Comparison of ENCODE assay signal across 1 cellular context in the genomic region with DNA sequence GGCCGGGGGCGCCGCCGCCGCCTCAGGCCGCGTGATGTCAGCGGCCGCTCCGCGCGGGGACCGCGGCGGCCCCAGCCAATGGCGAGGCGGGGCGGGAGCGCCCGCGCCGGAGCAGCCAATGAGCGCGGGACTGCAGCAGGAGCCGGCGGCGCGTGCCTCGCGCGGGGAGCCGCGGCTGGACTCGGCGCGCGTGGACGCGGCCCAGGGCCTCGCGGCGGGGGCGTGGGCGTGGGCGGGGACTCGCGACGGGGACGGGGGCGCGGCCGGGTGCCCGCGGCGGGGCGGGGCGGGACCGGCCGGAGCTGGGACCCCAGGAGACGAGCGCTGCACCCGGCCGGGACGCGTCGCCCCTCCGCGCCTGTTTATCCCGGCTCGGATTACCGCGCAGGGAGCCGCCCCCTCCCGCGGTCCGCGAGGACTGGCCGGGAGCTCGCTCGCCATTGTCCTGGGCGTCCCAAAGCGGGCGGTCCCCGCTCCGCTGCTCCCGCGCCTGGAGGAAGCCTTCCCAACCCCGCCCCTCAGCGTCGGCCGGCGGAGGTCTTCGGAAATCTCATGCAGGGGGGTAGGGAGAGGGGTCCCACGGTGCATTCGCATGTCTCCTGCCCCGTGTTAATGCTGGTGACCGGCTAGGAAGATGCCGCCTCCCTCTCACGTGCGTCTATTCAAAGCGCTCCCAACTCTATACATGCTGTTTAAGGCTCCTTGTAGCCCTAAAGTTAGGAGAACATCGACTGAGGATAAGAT.
TF ChIP-seq lines count a peak whose summit lies in the region.

A gene (minus strand): TSS at position 33 of the 744 bp plus-strand sequence. CDS start 253 bp downstream, outside the sequence.

TF ChIP-seq in K562, 482 proteins besides CTCF, POLR2A, EP300 and RAD21 (continued from another document and continues in another):
- TF ChIP-seq, protein P1, sequence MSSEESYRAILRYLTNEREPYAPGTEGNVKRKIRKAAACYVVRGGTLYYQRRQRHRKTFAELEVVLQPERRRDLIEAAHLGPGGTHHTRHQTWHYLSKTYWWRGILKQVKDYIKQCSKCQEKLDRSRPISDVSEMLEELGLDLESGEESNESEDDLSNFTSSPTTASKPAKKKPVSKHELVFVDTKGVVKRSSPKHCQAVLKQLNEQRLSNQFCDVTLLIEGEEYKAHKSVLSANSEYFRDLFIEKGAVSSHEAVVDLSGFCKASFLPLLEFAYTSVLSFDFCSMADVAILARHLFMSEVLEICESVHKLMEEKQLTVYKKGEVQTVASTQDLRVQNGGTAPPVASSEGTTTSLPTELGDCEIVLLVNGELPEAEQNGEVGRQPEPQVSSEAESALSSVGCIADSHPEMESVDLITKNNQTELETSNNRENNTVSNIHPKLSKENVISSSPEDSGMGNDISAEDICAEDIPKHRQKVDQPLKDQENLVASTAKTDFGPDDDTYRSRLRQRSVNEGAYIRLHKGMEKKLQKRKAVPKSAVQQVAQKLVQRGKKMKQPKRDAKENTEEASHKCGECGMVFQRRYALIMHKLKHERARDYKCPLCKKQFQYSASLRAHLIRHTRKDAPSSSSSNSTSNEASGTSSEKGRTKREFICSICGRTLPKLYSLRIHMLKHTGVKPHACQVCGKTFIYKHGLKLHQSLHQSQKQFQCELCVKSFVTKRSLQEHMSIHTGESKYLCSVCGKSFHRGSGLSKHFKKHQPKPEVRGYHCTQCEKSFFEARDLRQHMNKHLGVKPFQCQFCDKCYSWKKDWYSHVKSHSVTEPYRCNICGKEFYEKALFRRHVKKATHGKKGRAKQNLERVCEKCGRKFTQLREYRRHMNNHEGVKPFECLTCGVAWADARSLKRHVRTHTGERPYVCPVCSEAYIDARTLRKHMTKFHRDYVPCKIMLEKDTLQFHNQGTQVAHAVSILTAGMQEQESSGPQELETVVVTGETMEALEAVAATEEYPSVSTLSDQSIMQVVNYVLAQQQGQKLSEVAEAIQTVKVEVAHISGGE (CRISPR knock-in tag; IDR thresholded peaks at IDR 0.05) = no peak
- TF ChIP-seq MEF2D (tag; conservative IDR thresholded peaks at IDR 0.05; ENCODE audit: low read depth) (no peak), L3MBTL2 (IDR thresholded peaks at IDR 0.05) (peak; percentile 80), ASH1L (IDR thresholded peaks at IDR 0.05; ENCODE audit: borderline replicate concordance, low read depth, partially characterized antibody) (no peak), TGIF2 (CRISPR knock-in tag; IDR thresholded peaks at IDR 0.05) (no peak), SRSF7 (optimal IDR thresholded peaks at IDR 0.05; ENCODE audit: low read depth, low read length) (no peak), MCM7 (IDR thresholded peaks at IDR 0.05) (no peak; a peak in 1 of 4 replicates), ETS2 (tag; IDR thresholded peaks at IDR 0.05; ENCODE audit: borderline replicate concordance, poor library complexity, severe bottlenecking) (no peak), RBM15 (IDR thresholded peaks at IDR 0.05; ENCODE audit: insufficient read depth, low read length) (no peak), CEBPG (CRISPR knock-in tag; IDR thresholded peaks at IDR 0.05) (no peak), CEBPG (tag; conservative IDR thresholded peaks at IDR 0.05 in 1 of 2, IDR thresholded peaks at IDR 0.05 in 1 of 2) (no peak), CHD1 (IDR thresholded peaks at IDR 0.05; ENCODE audit: low read length) (no peak), NRF1 (conservative IDR thresholded peaks at IDR 0.05 in 1 of 2, IDR thresholded peaks at IDR 0.05 in 1 of 2) (peak in 1 of 2 experiments; percentile 43; a peak in 1 of 4 replicates), FOXA3 (CRISPR knock-in tag; conservative IDR thresholded peaks at IDR 0.05 in 1 of 2, IDR thresholded peaks at IDR 0.05 in 1 of 2) (no peak), PHF8 (IDR thresholded peaks at IDR 0.05; ENCODE audit: borderline replicate concordance, low read length) (peak; percentile 78), SREBF2 (CRISPR knock-in tag; IDR thresholded peaks at IDR 0.05) (no peak), NR1H2 (CRISPR knock-in tag; IDR thresholded peaks at IDR 0.05) (0 out of 2 replicates have a peak, but pooled peaks have one; percentile 54), LEF1 (IDR thresholded peaks at IDR 0.05) (no peak), ZNF436 (CRISPR knock-in tag; IDR thresholded peaks at IDR 0.05) (no peak), ELF4 (CRISPR knock-in tag; IDR thresholded peaks at IDR 0.05) (no peak), SMARCA5 (IDR thresholded peaks at IDR 0.05) (no peak), ZNF764 (CRISPR knock-in tag; IDR thresholded peaks at IDR 0.05; ENCODE audit: low read depth) (0 out of 2 replicates have a peak, but pooled peaks have one; percentile 26), NR4A1 (CRISPR knock-in tag; IDR thresholded peaks at IDR 0.05) (no peak), NR4A1 (tag; IDR thresholded peaks at IDR 0.05) (0 out of 2 replicates have a peak, but pooled peaks have one; percentile 39), XRCC4 (IDR thresholded peaks at IDR 0.05; ENCODE audit: extremely low read depth, insufficient read depth, insufficient read length) (no peak), DMBX1 (CRISPR knock-in tag; IDR thresholded peaks at IDR 0.05; ENCODE audit: borderline replicate concordance) (no peak)
- TF ChIP-seq, protein P2, sequence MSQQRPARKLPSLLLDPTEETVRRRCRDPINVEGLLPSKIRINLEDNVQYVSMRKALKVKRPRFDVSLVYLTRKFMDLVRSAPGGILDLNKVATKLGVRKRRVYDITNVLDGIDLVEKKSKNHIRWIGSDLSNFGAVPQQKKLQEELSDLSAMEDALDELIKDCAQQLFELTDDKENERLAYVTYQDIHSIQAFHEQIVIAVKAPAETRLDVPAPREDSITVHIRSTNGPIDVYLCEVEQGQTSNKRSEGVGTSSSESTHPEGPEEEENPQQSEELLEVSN (IDR thresholded peaks at IDR 0.05; ENCODE audit: borderline replicate concordance in 1 of 2, extremely low read depth in 1 of 2, insufficient read depth in 1 of 2, insufficient read length in 1 of 2, low read depth in 1 of 2, low read length in 1 of 2, poor library complexity in 1 of 2, severe bottlenecking in 1 of 2) = peak; percentile 98 to 99
- TF ChIP-seq, protein P3, sequence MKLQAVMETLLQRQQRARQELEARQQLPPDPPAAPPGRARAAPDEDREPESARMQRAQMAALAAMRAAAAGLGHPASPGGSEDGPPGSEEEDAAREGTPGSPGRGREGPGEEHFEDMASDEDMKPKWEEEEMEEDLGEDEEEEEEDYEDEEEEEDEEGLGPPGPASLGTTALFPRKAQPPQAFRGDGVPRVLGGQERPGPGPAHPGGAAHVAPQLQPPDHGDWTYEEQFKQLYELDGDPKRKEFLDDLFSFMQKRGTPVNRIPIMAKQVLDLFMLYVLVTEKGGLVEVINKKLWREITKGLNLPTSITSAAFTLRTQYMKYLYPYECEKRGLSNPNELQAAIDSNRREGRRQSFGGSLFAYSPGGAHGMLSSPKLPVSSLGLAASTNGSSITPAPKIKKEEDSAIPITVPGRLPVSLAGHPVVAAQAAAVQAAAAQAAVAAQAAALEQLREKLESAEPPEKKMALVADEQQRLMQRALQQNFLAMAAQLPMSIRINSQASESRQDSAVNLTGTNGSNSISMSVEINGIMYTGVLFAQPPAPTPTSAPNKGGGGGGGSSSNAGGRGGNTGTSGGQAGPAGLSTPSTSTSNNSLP (IDR thresholded peaks at IDR 0.05; ENCODE audit: borderline replicate concordance, low read depth, low read length) = no peak
- TF ChIP-seq, protein P4, sequence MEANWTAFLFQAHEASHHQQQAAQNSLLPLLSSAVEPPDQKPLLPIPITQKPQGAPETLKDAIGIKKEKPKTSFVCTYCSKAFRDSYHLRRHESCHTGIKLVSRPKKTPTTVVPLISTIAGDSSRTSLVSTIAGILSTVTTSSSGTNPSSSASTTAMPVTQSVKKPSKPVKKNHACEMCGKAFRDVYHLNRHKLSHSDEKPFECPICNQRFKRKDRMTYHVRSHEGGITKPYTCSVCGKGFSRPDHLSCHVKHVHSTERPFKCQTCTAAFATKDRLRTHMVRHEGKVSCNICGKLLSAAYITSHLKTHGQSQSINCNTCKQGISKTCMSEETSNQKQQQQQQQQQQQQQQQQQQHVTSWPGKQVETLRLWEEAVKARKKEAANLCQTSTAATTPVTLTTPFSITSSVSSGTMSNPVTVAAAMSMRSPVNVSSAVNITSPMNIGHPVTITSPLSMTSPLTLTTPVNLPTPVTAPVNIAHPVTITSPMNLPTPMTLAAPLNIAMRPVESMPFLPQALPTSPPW (CRISPR knock-in tag; IDR thresholded peaks at IDR 0.05) = peak; percentile 73
- TF ChIP-seq, protein P5, sequence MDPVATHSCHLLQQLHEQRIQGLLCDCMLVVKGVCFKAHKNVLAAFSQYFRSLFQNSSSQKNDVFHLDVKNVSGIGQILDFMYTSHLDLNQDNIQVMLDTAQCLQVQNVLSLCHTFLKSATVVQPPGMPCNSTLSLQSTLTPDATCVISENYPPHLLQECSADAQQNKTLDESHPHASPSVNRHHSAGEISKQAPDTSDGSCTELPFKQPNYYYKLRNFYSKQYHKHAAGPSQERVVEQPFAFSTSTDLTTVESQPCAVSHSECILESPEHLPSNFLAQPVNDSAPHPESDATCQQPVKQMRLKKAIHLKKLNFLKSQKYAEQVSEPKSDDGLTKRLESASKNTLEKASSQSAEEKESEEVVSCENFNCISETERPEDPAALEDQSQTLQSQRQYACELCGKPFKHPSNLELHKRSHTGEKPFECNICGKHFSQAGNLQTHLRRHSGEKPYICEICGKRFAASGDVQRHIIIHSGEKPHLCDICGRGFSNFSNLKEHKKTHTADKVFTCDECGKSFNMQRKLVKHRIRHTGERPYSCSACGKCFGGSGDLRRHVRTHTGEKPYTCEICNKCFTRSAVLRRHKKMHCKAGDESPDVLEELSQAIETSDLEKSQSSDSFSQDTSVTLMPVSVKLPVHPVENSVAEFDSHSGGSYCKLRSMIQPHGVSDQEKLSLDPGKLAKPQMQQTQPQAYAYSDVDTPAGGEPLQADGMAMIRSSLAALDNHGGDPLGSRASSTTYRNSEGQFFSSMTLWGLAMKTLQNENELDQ (CRISPR knock-in tag; IDR thresholded peaks at IDR 0.05; ENCODE audit: borderline replicate concordance) = no peak
- TF ChIP-seq, protein P6, sequence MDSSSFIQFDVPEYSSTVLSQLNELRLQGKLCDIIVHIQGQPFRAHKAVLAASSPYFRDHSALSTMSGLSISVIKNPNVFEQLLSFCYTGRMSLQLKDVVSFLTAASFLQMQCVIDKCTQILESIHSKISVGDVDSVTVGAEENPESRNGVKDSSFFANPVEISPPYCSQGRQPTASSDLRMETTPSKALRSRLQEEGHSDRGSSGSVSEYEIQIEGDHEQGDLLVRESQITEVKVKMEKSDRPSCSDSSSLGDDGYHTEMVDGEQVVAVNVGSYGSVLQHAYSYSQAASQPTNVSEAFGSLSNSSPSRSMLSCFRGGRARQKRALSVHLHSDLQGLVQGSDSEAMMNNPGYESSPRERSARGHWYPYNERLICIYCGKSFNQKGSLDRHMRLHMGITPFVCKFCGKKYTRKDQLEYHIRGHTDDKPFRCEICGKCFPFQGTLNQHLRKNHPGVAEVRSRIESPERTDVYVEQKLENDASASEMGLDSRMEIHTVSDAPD (CRISPR knock-in tag; IDR thresholded peaks at IDR 0.05) = no peak
- TF ChIP-seq, protein P7, sequence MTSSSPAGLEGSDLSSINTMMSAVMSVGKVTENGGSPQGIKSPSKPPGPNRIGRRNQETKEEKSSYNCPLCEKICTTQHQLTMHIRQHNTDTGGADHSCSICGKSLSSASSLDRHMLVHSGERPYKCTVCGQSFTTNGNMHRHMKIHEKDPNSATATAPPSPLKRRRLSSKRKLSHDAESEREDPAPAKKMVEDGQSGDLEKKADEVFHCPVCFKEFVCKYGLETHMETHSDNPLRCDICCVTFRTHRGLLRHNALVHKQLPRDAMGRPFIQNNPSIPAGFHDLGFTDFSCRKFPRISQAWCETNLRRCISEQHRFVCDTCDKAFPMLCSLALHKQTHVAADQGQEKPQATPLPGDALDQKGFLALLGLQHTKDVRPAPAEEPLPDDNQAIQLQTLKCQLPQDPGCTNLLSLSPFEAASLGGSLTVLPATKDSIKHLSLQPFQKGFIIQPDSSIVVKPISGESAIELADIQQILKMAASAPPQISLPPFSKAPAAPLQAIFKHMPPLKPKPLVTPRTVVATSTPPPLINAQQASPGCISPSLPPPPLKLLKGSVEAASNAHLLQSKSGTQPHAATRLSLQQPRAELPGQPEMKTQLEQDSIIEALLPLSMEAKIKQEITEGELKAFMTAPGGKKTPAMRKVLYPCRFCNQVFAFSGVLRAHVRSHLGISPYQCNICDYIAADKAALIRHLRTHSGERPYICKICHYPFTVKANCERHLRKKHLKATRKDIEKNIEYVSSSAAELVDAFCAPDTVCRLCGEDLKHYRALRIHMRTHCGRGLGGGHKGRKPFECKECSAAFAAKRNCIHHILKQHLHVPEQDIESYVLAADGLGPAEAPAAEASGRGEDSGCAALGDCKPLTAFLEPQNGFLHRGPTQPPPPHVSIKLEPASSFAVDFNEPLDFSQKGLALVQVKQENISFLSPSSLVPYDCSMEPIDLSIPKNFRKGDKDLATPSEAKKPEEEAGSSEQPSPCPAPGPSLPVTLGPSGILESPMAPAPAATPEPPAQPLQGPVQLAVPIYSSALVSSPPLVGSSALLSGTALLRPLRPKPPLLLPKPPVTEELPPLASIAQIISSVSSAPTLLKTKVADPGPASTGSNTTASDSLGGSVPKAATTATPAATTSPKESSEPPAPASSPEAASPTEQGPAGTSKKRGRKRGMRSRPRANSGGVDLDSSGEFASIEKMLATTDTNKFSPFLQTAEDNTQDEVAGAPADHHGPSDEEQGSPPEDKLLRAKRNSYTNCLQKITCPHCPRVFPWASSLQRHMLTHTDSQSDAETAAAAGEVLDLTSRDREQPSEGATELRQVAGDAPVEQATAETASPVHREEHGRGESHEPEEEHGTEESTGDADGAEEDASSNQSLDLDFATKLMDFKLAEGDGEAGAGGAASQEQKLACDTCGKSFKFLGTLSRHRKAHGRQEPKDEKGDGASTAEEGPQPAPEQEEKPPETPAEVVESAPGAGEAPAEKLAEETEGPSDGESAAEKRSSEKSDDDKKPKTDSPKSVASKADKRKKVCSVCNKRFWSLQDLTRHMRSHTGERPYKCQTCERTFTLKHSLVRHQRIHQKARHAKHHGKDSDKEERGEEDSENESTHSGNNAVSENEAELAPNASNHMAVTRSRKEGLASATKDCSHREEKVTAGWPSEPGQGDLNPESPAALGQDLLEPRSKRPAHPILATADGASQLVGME (CRISPR knock-in tag; IDR thresholded peaks at IDR 0.05) = no peak
- TF ChIP-seq, protein P8, sequence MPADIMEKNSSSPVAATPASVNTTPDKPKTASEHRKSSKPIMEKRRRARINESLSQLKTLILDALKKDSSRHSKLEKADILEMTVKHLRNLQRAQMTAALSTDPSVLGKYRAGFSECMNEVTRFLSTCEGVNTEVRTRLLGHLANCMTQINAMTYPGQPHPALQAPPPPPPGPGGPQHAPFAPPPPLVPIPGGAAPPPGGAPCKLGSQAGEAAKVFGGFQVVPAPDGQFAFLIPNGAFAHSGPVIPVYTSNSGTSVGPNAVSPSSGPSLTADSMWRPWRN (IDR thresholded peaks at IDR 0.05; ENCODE audit: low read depth) = no peak
- TF ChIP-seq, protein P9, sequence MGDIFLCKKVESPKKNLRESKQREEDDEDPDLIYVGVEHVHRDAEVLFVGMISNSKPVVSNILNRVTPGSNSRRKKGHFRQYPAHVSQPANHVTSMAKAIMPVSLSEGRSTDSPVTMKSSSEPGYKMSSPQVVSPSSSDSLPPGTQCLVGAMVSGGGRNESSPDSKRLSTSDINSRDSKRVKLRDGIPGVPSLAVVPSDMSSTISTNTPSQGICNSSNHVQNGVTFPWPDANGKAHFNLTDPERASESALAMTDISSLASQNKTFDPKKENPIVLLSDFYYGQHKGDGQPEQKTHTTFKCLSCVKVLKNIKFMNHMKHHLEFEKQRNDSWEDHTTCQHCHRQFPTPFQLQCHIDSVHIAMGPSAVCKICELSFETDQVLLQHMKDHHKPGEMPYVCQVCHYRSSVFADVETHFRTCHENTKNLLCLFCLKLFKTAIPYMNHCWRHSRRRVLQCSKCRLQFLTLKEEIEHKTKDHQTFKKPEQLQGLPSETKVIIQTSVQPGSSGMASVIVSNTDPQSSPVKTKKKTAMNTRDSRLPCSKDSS (IDR thresholded peaks at IDR 0.05; ENCODE audit: low read depth, partially characterized antibody) = no peak
- TF ChIP-seq, protein P10, sequence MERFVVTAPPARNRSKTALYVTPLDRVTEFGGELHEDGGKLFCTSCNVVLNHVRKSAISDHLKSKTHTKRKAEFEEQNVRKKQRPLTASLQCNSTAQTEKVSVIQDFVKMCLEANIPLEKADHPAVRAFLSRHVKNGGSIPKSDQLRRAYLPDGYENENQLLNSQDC (CRISPR knock-in tag; IDR thresholded peaks at IDR 0.05) = no peak
